In the genomic region with DNA sequence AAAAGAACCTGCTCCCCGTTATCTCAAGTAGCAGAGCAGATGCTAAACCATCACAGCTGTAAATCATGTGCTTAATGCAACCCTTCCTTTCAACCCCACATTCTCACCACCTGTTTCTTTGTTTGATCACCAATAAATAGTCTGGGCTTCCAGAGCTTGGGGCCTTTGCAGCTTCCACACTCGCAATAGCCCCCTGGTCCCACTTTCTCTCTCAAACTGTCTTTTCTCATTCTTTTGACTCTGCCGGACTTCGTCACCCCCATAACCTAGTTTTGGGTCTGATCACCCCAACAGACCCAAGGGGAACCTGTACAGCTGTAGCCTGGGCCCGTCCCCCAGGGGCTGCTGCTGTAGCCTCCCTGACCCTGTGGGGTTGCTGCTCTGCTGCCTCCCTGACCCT, we compare ENCODE assay signal across 11 cellular contexts. TPM values are rescaled to one million over a fixed set of nuclear protein-coding genes. Genes with fewer than 3 reads are reported as not detected.
"Had no signal": no experiment of that assay in that cellular context is flagged by ENCODE, and none has a peak within 500 bp of the region (broad histone marks: within the 10 kb centered on the region; RNA-seq: fewer than 3 reads in every experiment).

No MANE protein-coding gene starts in this region.

RNA-seq across cellular contexts. Expression of a gene that starts 10.4 kb away (rescaled TPM):
- total RNA-seq: activated CD8-positive, alpha-beta T cell treated with anti-CD3 and anti-CD28 coated beads for 36 hours; activated naive CD8-positive, alpha-beta T cell treated with anti-CD3 and anti-CD28 coated beads for 36 hours; activated T-cell treated with anti-CD3 and anti-CD28 coated beads, Interleukin-2, amount 50 U/mL, for 4 hours; activated T-helper 17 cell treated with anti-CD3 and anti-CD28 coated beads, Interleukin-2, amount 50 U/mL, for 72 hours; astrocyte; bronchial epithelial cell; fibroblast of lung; fibroblast of villous mesenchyme; glomerular endothelial cell; T-helper 2 cell treated with Interferon-gamma antibody and Interleukin-4, amounts not matched to agents 100 ng/mL and 5 ng/mL, for 36 hours had no signal
- polyA plus RNA-seq: fibroblast of lung, hepatocyte had no signal
